26 cellular contexts compared by ENCODE assay signal in the genomic region with DNA sequence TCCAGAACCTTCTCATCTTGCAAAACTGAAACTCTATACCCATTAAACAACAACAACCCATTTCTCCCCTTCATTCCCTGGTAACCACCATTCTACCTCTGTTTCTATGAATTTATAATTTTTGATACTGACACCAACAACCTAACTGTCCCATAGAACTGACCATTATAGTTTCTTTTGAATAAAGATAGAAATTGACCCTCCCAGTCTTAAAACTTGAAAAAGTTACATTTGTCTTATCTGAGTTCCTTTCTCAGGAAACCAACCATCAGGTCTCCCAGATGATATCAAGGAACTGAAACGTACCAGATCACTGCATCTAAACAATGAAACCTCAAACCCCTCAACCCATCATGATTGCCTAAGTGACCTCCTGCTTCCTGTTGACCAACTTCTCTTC.
"Had no signal": no experiment of that assay in that cellular context is flagged by ENCODE, and none has a peak within 500 bp of the region (broad histone marks: within the 10 kb centered on the region; RNA-seq: fewer than 3 reads in every experiment).

No MANE protein-coding gene starts in this region.

- H3K4me3 ChIP-seq: SJCRH30 had no signal

- H3K4me2 ChIP-seq: SK-N-SH had no signal

- H3K27me3 ChIP-seq: SJCRH30 had no signal

- H3K27ac ChIP-seq: SJCRH30 had no signal

- DNase-seq: activated CD4-positive, alpha-beta memory T cell treated with anti-CD3 and anti-CD28 coated beads, Interleukin-2, amount 10 ng/mL, durations not matched to agents 7 days and 5 days; activated CD4-positive, alpha-beta T cell treated with anti-CD3 and anti-CD28 coated beads for 1 hour; activated CD4-positive, alpha-beta T cell treated with anti-CD3 and anti-CD28 coated beads, Interleukin-2, amount 10 ng/mL, durations not matched to agents 7 days and 5 days; activated gamma-delta T cell; activated naive CD4-positive, alpha-beta T cell treated with anti-CD3 and anti-CD28 coated beads for 36 hours; activated T-cell treated with anti-CD3 and anti-CD28 coated beads for 4 hours; activated T-cell treated with anti-CD3 and anti-CD28 coated beads, Interleukin-2, amount 50 U/mL, for 48 hours; anterior cingulate cortex; cerebellar nuclear complex; Kasumi-1; NCI-H1048; NCI-H1417; NCI-H1930; NCI-H2171; NCI-H2227 treated with DMSO at 0.1 percent for 48 hours; NCI-H446 treated with DMSO at 0.1 percent for 48 hours; NCI-H526 treated with DMSO at 0.1 percent for 48 hours; NCI-H82; OCI-M1; RPMI8226; SJCRH30; SK-N-SH had no signal

- H3K36me3 ChIP-seq: SJCRH30 had no signal

- H3K4me3 Mint-ChIP-seq: activated CD4-positive, alpha-beta memory T cell treated with anti-CD3 and anti-CD28 coated beads, Interleukin-2, amount 10 ng/mL, durations not matched to agents 7 days and 5 days; activated CD4-positive, alpha-beta T cell treated with anti-CD3 and anti-CD28 coated beads, Interleukin-2, amount 10 ng/mL, durations not matched to agents 7 days and 5 days; activated naive CD4-positive, alpha-beta T cell treated with anti-CD3 and anti-CD28 coated beads for 36 hours; activated naive CD8-positive, alpha-beta T cell; activated T-helper 17 cell treated with anti-CD3 and anti-CD28 coated beads, Interleukin-2, amount 50 U/mL, for 72 hours; T-helper 2 cell treated with Interferon-gamma antibody and Interleukin-4, amounts not matched to agents 5 μg/mL and 100 μg/mL, for 36 hours; WTC11 had no signal

- H3K4me1 ChIP-seq: SJCRH30 had no signal

- H3K9me2 ChIP-seq: SK-N-SH had no signal

- H3K9ac ChIP-seq: SK-N-SH had no signal

- H3K27ac Mint-ChIP-seq: activated CD4-positive, alpha-beta memory T cell treated with anti-CD3 and anti-CD28 coated beads, Interleukin-2, amount 10 ng/mL, durations not matched to agents 7 days and 5 days; activated naive CD4-positive, alpha-beta T cell treated with anti-CD3 and anti-CD28 coated beads for 36 hours; activated T-helper 17 cell treated with anti-CD3 and anti-CD28 coated beads, Interleukin-2, amount 50 U/mL, for 72 hours; T-helper 2 cell treated with Interferon-gamma antibody and Interleukin-4, amounts not matched to agents 5 μg/mL and 100 μg/mL, for 36 hours; WTC11 had no signal

- H3K27me3 Mint-ChIP-seq: activated CD4-positive, alpha-beta memory T cell treated with anti-CD3 and anti-CD28 coated beads, Interleukin-2, amount 10 ng/mL, durations not matched to agents 7 days and 5 days; activated CD4-positive, alpha-beta T cell treated with anti-CD3 and anti-CD28 coated beads, Interleukin-2, amount 10 ng/mL, durations not matched to agents 7 days and 5 days; activated naive CD8-positive, alpha-beta T cell; activated T-helper 17 cell treated with anti-CD3 and anti-CD28 coated beads, Interleukin-2, amount 50 U/mL, for 72 hours had no signal
